18 cellular contexts compared by ENCODE assay signal in genomic region chr10:62540389-62540788, GRCh38.
A peak's percentile ranks its signal among the peaks of the same experiment; 100 is the strongest.
DNase-seq lines count a peak whose midpoint lies in the region; ATAC-seq and TF ChIP-seq lines count a peak whose summit lies in the region.
"Had no signal": no experiment of that assay in that cellular context is flagged by ENCODE, and none has a peak within 500 bp of the region (broad histone marks: within the 10 kb centered on the region; RNA-seq: fewer than 3 reads in every experiment).

No MANE protein-coding gene starts in this region.

- POLR2A ChIA-PET in OCI-LY7 (lab: Charles Lee) = interaction anchor here (0.6 to 1.2 kb wide), 11 partner anchors 8 to 1203 kb away, joined by 3 to 6 read pairs (median 3); no protein-coding TSS in a partner anchor

- peaks cover 39% of the 10 kb centered on the region for H3K4me1 Mint-ChIP-seq in stimulated activated memory B cell treated with anti-CD40 and anti-IgM and Interleukin-4, amounts not matched to agents 10 μg/mL and 1 μg/mL and 100 μg/mL, for 72 hours

- CTCF ChIA-PET in OCI-LY7 (lab: Charles Lee; ENCODE audit: unreplicated experiment) = interaction anchor here (1.3 kb wide), 1 partner anchor 13 kb away, joined by 5 read pairs; no protein-coding TSS in a partner anchor

- peak overlapping the region; percentile 76 for H2AFZ ChIP-seq in OCI-LY7 (ENCODE audit: low read length)
- H2AFZ ChIP-seq in GM23248 = no peak overlapping the region

- H3K36me3 ChIP-seq in OCI-LY7 (ENCODE audit: insufficient read depth, low read length) (no peaks in the 10 kb centered on the region; the same call in 1 of the 2 replicates), GM23248 (ENCODE audit: low read depth) (no peaks in the 10 kb centered on the region)
- H3K36me3 ChIP-seq: HAP-1, prostate gland had no signal

- 16 to 21% methylated on average over 3 of the region's 3 CpGs for WGBS in GM23248 (ENCODE audit: low coverage in 1 of 2, low lambda C conversion rate in 2 of 2, missing lambda C conversion rate in 2 of 2), 2 experiments

- H3K4me1 ChIP-seq in OCI-LY7 (ENCODE audit: insufficient read depth, low read length, poor library complexity, severe bottlenecking) (peaks cover 13% of the 10 kb centered on the region), GM23248 (ENCODE audit: insufficient read depth) (peaks cover 10% of the 10 kb centered on the region)
- H3K4me1 ChIP-seq: HAP-1, prostate gland had no signal

- no peaks in the 10 kb centered on the region for H3K9me3 ChIP-seq in OCI-LY7 (ENCODE audit: low read length)
- H3K9me3 ChIP-seq in GM23248 (ENCODE audit: low read depth) = no peaks in the 10 kb centered on the region
- H3K9me3 ChIP-seq: HAP-1, prostate gland had no signal

- H3K27ac ChIP-seq in OCI-LY7 (ENCODE audit: low read depth, low read length, poor library complexity, severe bottlenecking) (peak overlapping the region; percentile 28), substantia nigra (ENCODE audit: low read depth, low read length, poor library complexity, severe bottlenecking) (no peak overlapping the region), GM23248 (no peak overlapping the region)
- H3K27ac ChIP-seq: prostate gland had no signal

- ATAC-seq in GM19035 (IDR thresholded peaks at IDR 0.05; ENCODE audit: unreplicated experiment) (peak; percentile 53), HG03354 (IDR thresholded peaks at IDR 0.05; ENCODE audit: poor library complexity, severe bottlenecking, unreplicated experiment) (peak; percentile 74)
- ATAC-seq in stimulated activated memory B cell treated with anti-CD40 and anti-IgM and Interleukin-4, amounts not matched to agents 10 μg/mL and 1 μg/mL and 100 μg/mL, for 72 hours = no peak
- ATAC-seq: activated CD4-positive, CD25-positive, alpha-beta regulatory T cell treated with anti-CD3 and anti-CD28 coated beads, Interleukin-2, amount 50 U/mL, for 24 hours had no signal

- H3K9me2 ChIP-seq in OCI-LY7 (ENCODE audit: insufficient read depth, low read length) (no peaks in the 10 kb centered on the region), GM23248 (ENCODE audit: insufficient read depth) (no peaks in the 10 kb centered on the region)

- peaks cover 16% of the 10 kb centered on the region for H3F3A ChIP-seq in GM23248 (ENCODE audit: insufficient read depth)

- H3K4me3 Mint-ChIP-seq in stimulated activated memory B cell treated with anti-CD40 and anti-IgM and Interleukin-4, amounts not matched to agents 10 μg/mL and 1 μg/mL and 100 μg/mL, for 72 hours = no peak overlapping the region
- H3K4me3 Mint-ChIP-seq: CD4-positive, alpha-beta T cell had no signal

- H3K4me3 ChIP-seq in OCI-LY7 (ENCODE audit: low read depth, low read length, poor library complexity, severe bottlenecking) (peak overlapping the region; percentile 7), GM23248 (no peak overlapping the region)
- H3K4me3 ChIP-seq: HAP-1, prostate gland had no signal

- no TSS peak for BruUV-seq in OCI-LY7 (replicated peaks; lab: Mats Ljungman, UMichigan)

- H3K4me2 ChIP-seq in OCI-LY7 (ENCODE audit: low read length) (peak overlapping the region; percentile 56), GM23248 (ENCODE audit: unreplicated experiment) (no peak overlapping the region)

- intact Hi-C loops in OCI-LY7 (cut with micrococcal nuclease; ENCODE audit: unreplicated experiment) = loop anchor here (1.0 kb wide), 1 partner anchor 12 kb away; no protein-coding TSS in a partner anchor
- intact Hi-C loops in head of caudate nucleus (cut with DNase I) = no loop called here

- H3K9ac ChIP-seq in GM23248 = no peak overlapping the region

- DNase-seq in OCI-LY7 (ENCODE audit: low spot score) = peak; percentile 28
- DNase-seq in head of caudate nucleus = no peak
- DNase-seq in substantia nigra (lab: John Stamatoyannopoulos, UW) = no peak
- no peak for DNase-seq in GM23248
- no peak for DNase-seq in anterior cingulate cortex (lab: John Stamatoyannopoulos, UW)
- DNase-seq: activated naive CD4-positive, alpha-beta T cell; CD4-positive, alpha-beta T cell; hippocampal formation; NCI-H187; NCI-H524; stimulated activated CD4-positive, alpha-beta T cell treated with anti-CD3 and anti-CD28 coated beads, Interleukin-15, amount 100 ng/mL, for 24 hours; T-helper 1 cell had no signal

- in situ Hi-C loops in GM23248 (cut with MboI) = no loop called here

- H3K79me2 ChIP-seq in OCI-LY7 (ENCODE audit: insufficient read depth, low read depth, low read length) (no peaks in the 10 kb centered on the region), GM23248 (ENCODE audit: insufficient read depth) (no peaks in the 10 kb centered on the region)

- peaks cover 14% of the 10 kb centered on the region for H3K9me3 Mint-ChIP-seq in stimulated activated memory B cell treated with anti-CD40 and anti-IgM and Interleukin-4, amounts not matched to agents 10 μg/mL and 1 μg/mL and 100 μg/mL, for 72 hours

- H3K36me3 Mint-ChIP-seq in stimulated activated memory B cell treated with anti-CD40 and anti-IgM and Interleukin-4, amounts not matched to agents 10 μg/mL and 1 μg/mL and 100 μg/mL, for 72 hours = peaks cover 9% of the 10 kb centered on the region

- H3K27ac Mint-ChIP-seq in stimulated activated memory B cell treated with anti-CD40 and anti-IgM and Interleukin-4, amounts not matched to agents 10 μg/mL and 1 μg/mL and 100 μg/mL, for 72 hours = peak overlapping the region; percentile 11
- H3K27ac Mint-ChIP-seq: CD4-positive, alpha-beta T cell had no signal

- H3K27me3 Mint-ChIP-seq in stimulated activated memory B cell treated with anti-CD40 and anti-IgM and Interleukin-4, amounts not matched to agents 10 μg/mL and 1 μg/mL and 100 μg/mL, for 72 hours = no peaks in the 10 kb centered on the region
- H3K27me3 Mint-ChIP-seq: CD4-positive, alpha-beta T cell had no signal

- H3K27me3 ChIP-seq in GM23248 (replicated peaks; ENCODE audit: insufficient read depth) = no peaks in the 10 kb centered on the region

- H4K20me1 ChIP-seq in OCI-LY7 (ENCODE audit: insufficient read depth, low read length) = no peaks in the 10 kb centered on the region
- no peaks in the 10 kb centered on the region for H4K20me1 ChIP-seq in GM23248 (ENCODE audit: insufficient read depth)

- no peak for TF ChIP-seq CTCF in OCI-LY7 (conservative IDR thresholded peaks at IDR 0.05; ENCODE audit: low read length)
